9 cellular contexts compared by ENCODE assay signal in the genomic region with DNA sequence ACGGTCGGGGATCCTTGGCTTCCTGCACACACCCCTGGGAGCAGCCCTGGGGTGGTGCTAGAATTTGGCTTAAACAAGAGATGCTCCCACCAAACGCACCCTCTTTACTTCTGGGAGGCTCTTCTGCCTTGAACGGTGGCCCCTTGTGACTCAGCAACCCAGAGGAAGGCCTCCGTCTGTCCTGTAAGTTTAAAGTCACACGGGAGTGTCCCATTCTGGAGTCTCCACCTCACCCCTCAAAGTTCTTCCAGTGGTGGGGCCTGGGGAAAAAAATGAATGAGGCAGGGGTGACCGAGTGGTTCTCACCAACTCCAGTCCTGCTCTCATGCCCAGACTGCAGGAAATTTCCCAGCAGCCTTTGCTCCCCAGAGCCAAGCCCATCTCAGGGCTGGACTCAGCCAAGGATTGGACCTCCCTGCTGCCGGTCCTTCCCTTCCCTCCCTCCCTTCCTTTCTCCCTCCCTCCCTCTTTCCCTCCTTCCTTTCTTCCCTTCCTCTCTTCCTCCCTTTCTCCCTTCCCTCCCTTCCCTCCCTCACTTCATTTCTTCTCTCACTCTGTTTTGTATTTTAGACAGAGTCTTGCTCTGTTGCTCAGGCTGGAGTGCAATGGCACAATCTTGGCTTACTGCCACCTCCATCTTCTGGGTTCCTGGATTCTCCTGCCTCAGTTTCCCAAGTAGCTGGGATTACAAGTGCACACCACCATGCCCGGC.
DNase-seq lines count a peak whose midpoint lies in the region.
"Had no signal": no experiment of that assay in that cellular context is flagged by ENCODE, and none has a peak within 500 bp of the region (broad histone marks: within the 10 kb centered on the region; RNA-seq: fewer than 3 reads in every experiment).

No MANE protein-coding gene starts in this region.

- peak; percentile 35 for DNase-seq in DMS 273 (lab: John Stamatoyannopoulos, UW; ENCODE audit: unreplicated experiment)
- DNase-seq in DMS 273 treated with DMSO at 0.1 percent for 48 hours (lab: John Stamatoyannopoulos, UW) = no peak
- peak; percentile 65 for DNase-seq in RKO (ENCODE audit: low spot score)
- no peak for DNase-seq in skeletal muscle cell (ENCODE audit: low read depth)
- no peak for DNase-seq in NCI-H146 treated with DMSO at 0.1 percent for 48 hours (lab: John Stamatoyannopoulos, UW; ENCODE audit: unreplicated experiment)
- no peak for DNase-seq in effector CD4-positive, alpha-beta T cell
- DNase-seq: activated gamma-delta T cell treated with Interleukin-2 at 50 U/mL for 16 hours, NCI-H2029, upper lobe of left lung had no signal

- peak overlapping the region; percentile 11 for H3K4me3 ChIP-seq in skeletal muscle cell (ENCODE audit: low read depth, low read length)
- H3K4me3 ChIP-seq: upper lobe of left lung had no signal

Comparison
In these comparisons a context has a peak if more than half of its experiments do, and no peak if none do; other contexts are left out.
1. DNase-seq: peak in DMS 273 (single experiment) and RKO (single experiment); none in DMS 273 treated with DMSO at 0.1 percent for 48 hours (single experiment), skeletal muscle cell (single experiment), NCI-H146 treated with DMSO at 0.1 percent for 48 hours (single experiment) and effector CD4-positive, alpha-beta T cell (single experiment).